Comparison of ENCODE assay signal across 8 cellular contexts in genomic region chr16:67843343-67843765, GRCh38. TPM values are rescaled to one million over a fixed set of nuclear protein-coding genes. Genes with fewer than 3 reads are reported as not detected.
A peak's percentile ranks its signal among the peaks of the same experiment; 100 is the strongest.
DNase-seq lines count a peak whose midpoint lies in the region; ATAC-seq and TF ChIP-seq lines count a peak whose summit lies in the region.

No MANE protein-coding gene starts in this region.

- no peaks in the 10 kb centered on the region for H3K9me3 Mint-ChIP-seq in activated CD4-positive, alpha-beta memory T cell treated with anti-CD3 and anti-CD28 coated beads for 36 hours
- H3K9me3 Mint-ChIP-seq in stimulated activated naive CD8-positive, alpha-beta T cell treated with anti-CD3 and anti-CD28 coated beads, Interleukin-15, amount 100 ng/mL, for 72 hours = no peaks in the 10 kb centered on the region

- peak overlapping the region; percentile 90 for H3K4me3 Mint-ChIP-seq in activated CD4-positive, alpha-beta memory T cell treated with anti-CD3 and anti-CD28 coated beads for 36 hours
- H3K4me3 Mint-ChIP-seq in stimulated activated naive CD8-positive, alpha-beta T cell treated with anti-CD3 and anti-CD28 coated beads, Interleukin-15, amount 100 ng/mL, for 72 hours = peak overlapping the region; percentile 93 to 99

- no peaks in the 10 kb centered on the region for H3K36me3 ChIP-seq in hepatocyte (replicated peaks; ENCODE audit: insufficient read depth, low read depth)

- H3K36me3 Mint-ChIP-seq in activated CD4-positive, alpha-beta memory T cell treated with anti-CD3 and anti-CD28 coated beads for 36 hours = peaks cover 2% of the 10 kb centered on the region

- H3K4me3 ChIP-seq in hepatocyte = peak overlapping the region; percentile 91

- WGBS in hepatocyte (ENCODE audit: low lambda C conversion rate, missing lambda C conversion rate) = 23% methylated on average over 11 of the region's 11 CpGs

- H3K4me1 ChIP-seq in hepatocyte (ENCODE audit: insufficient read depth) = peaks cover 36% of the 10 kb centered on the region

- DNase-seq in NCI-H510A treated with DMSO at 0.1 percent for 48 hours (lab: John Stamatoyannopoulos, UW) = peak; percentile 30
- no peak for DNase-seq in NCI-H510A (lab: John Stamatoyannopoulos, UW)
- no peak for DNase-seq in activated CD4-positive, alpha-beta memory T cell treated with anti-CD3 and anti-CD28 coated beads for 36 hours
- no peak for DNase-seq in hepatocyte (ENCODE audit: low spot score)
- DNase-seq in stimulated activated naive CD8-positive, alpha-beta T cell treated with anti-CD3 and anti-CD28 coated beads, Interleukin-15, amount 100 ng/mL, for 72 hours = no peak
- DNase-seq in kidney glomerular epithelial cell (lab: John Stamatoyannopoulos, UW) = no peak
- DNase-seq in AML-193 (lab: John Stamatoyannopoulos, UW) = no peak

- peak overlapping the region; percentile 90 for H3K27ac Mint-ChIP-seq in activated CD4-positive, alpha-beta memory T cell treated with anti-CD3 and anti-CD28 coated beads for 36 hours
- H3K27ac Mint-ChIP-seq in stimulated activated naive CD8-positive, alpha-beta T cell treated with anti-CD3 and anti-CD28 coated beads, Interleukin-15, amount 100 ng/mL, for 72 hours = peak overlapping the region; percentile 88 to 98

- no peak for ATAC-seq in stimulated activated naive CD8-positive, alpha-beta T cell treated with anti-CD3 and anti-CD28 coated beads, Interleukin-15, amount 100 ng/mL, for 72 hours
- no peak for ATAC-seq in HG02571 (IDR thresholded peaks at IDR 0.05; ENCODE audit: unreplicated experiment)

- H3K4me1 Mint-ChIP-seq in activated CD4-positive, alpha-beta memory T cell treated with anti-CD3 and anti-CD28 coated beads for 36 hours (ENCODE audit: low read depth) = peaks cover 39% of the 10 kb centered on the region
- H3K4me1 Mint-ChIP-seq in stimulated activated naive CD8-positive, alpha-beta T cell treated with anti-CD3 and anti-CD28 coated beads, Interleukin-15, amount 100 ng/mL, for 72 hours = peaks cover 48% of the 10 kb centered on the region

- no peaks in the 10 kb centered on the region for H3K9me3 ChIP-seq in hepatocyte (ENCODE audit: low read depth)

- H3K27me3 Mint-ChIP-seq in activated CD4-positive, alpha-beta memory T cell treated with anti-CD3 and anti-CD28 coated beads for 36 hours = no peaks in the 10 kb centered on the region
- no peaks in the 10 kb centered on the region for H3K27me3 Mint-ChIP-seq in stimulated activated naive CD8-positive, alpha-beta T cell treated with anti-CD3 and anti-CD28 coated beads, Interleukin-15, amount 100 ng/mL, for 72 hours

- no peaks in the 10 kb centered on the region for H3K9me2 ChIP-seq in hepatocyte (replicated peaks; ENCODE audit: insufficient read depth)

- no peaks in the 10 kb centered on the region for H3K27me3 ChIP-seq in hepatocyte

- POLR2A ChIA-PET in activated CD4-positive, alpha-beta memory T cell treated with anti-CD3 and anti-CD28 coated beads for 36 hours (lab: Charles Lee) = interaction anchor here (0.6 to 4.4 kb wide), 3 partner anchors 10 to 27 kb away, joined by 4 to 25 read pairs (median 5); no protein-coding TSS in a partner anchor

- TF ChIP-seq CTCF in hepatocyte (IDR thresholded peaks at IDR 0.05; ENCODE audit: poor library complexity) = no peak

- H3K4me2 ChIP-seq in hepatocyte = peak overlapping the region; percentile 89

- peaks cover 48% of the 10 kb centered on the region for H3K79me2 ChIP-seq in hepatocyte

- peak overlapping the region; percentile 99 for H3K27ac ChIP-seq in hepatocyte

- CTCF ChIA-PET in activated CD4-positive, alpha-beta memory T cell treated with anti-CD3 and anti-CD28 coated beads for 36 hours (lab: Charles Lee) = interaction anchor here (0.7 to 4.4 kb wide), 4 partner anchors 9 to 322 kb away, joined by 4 to 33 read pairs (median 10); no protein-coding TSS in a partner anchor

- H4K20me1 ChIP-seq in hepatocyte (ENCODE audit: insufficient read depth, poor library complexity, severe bottlenecking) = peaks cover 9% of the 10 kb centered on the region

- intact Hi-C loops in activated CD4-positive, alpha-beta memory T cell treated with anti-CD3 and anti-CD28 coated beads for 36 hours (cut with micrococcal nuclease) = loop anchor here (2.0 to 10.0 kb wide), 2 partner anchors 27 to 179 kb away; partner anchors contain the start of genes ACD, C16orf86, ENKD1 and PARD6A

- peak overlapping the region; percentile 96 for H2AFZ ChIP-seq in hepatocyte

RNA-seq across cellular contexts. Expression of gene THAP11, which starts 1.2 kb away (rescaled TPM):
- total RNA-seq in activated CD4-positive, alpha-beta memory T cell treated with anti-CD3 and anti-CD28 coated beads for 36 hours = 10 to 100 TPM; 31.8 to 32.1 TPM
- 35.4 and 40.0 TPM in 2 replicates for total RNA-seq in hepatocyte
- polyA plus RNA-seq in hepatocyte = 36.7 and 36.9 TPM in 2 replicates

RNA-seq across cellular contexts. Expression of gene NUTF2, which starts 3.4 kb away (rescaled TPM):
- total RNA-seq in activated CD4-positive, alpha-beta memory T cell treated with anti-CD3 and anti-CD28 coated beads for 36 hours = 100 to 1,000 TPM; 141 to 148 TPM
- total RNA-seq in hepatocyte = 100 and 102 TPM in 2 replicates
- 197 and 216 TPM in 2 replicates for polyA plus RNA-seq in hepatocyte

RNA-seq across cellular contexts. Expression of gene CENPT, which starts 4.1 kb away (rescaled TPM):
- 10 to 100 TPM; 39.2 to 40.2 TPM for total RNA-seq in activated CD4-positive, alpha-beta memory T cell treated with anti-CD3 and anti-CD28 coated beads for 36 hours
- 28.5 and 38.1 TPM in 2 replicates for total RNA-seq in hepatocyte
- polyA plus RNA-seq in hepatocyte = 84.0 and 115 TPM in 2 replicates

RNA-seq across cellular contexts. Expression of gene EDC4, which starts 29.5 kb away (rescaled TPM):
- total RNA-seq in activated CD4-positive, alpha-beta memory T cell treated with anti-CD3 and anti-CD28 coated beads for 36 hours = 10 to 100 TPM; 88.6 to 94.2 TPM
- 41.1 and 46.3 TPM in 2 replicates for total RNA-seq in hepatocyte
- 59.0 and 76.7 TPM in 2 replicates for polyA plus RNA-seq in hepatocyte

RNA-seq across cellular contexts. Expression of gene TSNAXIP1, which starts 36.7 kb away (rescaled TPM):
- total RNA-seq in activated CD4-positive, alpha-beta memory T cell treated with anti-CD3 and anti-CD28 coated beads for 36 hours = under 1 TPM; 0.77 to 0.81 TPM
- total RNA-seq in hepatocyte = 3.1 TPM in 2 replicates
- 2.0 and 5.8 TPM in 2 replicates for polyA plus RNA-seq in hepatocyte
